29 cellular contexts compared by ENCODE assay signal in genomic region chr3:153442799-153443487, GRCh38.
DNase-seq lines count a peak whose midpoint lies in the region; ATAC-seq and TF ChIP-seq lines count a peak whose summit lies in the region.
"Had no signal": no experiment of that assay in that cellular context is flagged by ENCODE, and none has a peak within 500 bp of the region (broad histone marks: within the 10 kb centered on the region; RNA-seq: fewer than 3 reads in every experiment).

No MANE protein-coding gene starts in this region.

- H3K36me3 Mint-ChIP-seq in activated CD8-positive, alpha-beta memory T cell treated with anti-CD3 and anti-CD28 coated beads, Interleukin-2, amount 10 ng/mL, durations not matched to agents 7 days and 5 days: no peaks in the 10 kb centered on the region
- no peaks in the 10 kb centered on the region for H3K36me3 Mint-ChIP-seq in activated T-helper 1 cell treated with anti-CD3 and anti-CD28 coated beads, Interleukin-12 subunit alpha, Interleukin-12 subunit beta, Interleukin-2, Interleukin-4 antibody, amounts not matched to agents 30 ng/mL and 10 ng/mL and 1 ng/mL, durations not matched to agents 14 hours and 24 hours and 36 hours (ENCODE audit: low read depth)

- CTCF ChIA-PET in activated CD8-positive, alpha-beta memory T cell treated with anti-CD3 and anti-CD28 coated beads, Interleukin-2, amount 10 ng/mL, durations not matched to agents 7 days and 5 days (lab: Charles Lee): interaction anchor here (0.7 to 1.2 kb wide), 3 partner anchors 278 to 400 kb away, joined by 3 read pairs; no protein-coding TSS in a partner anchor

- H3K36me3 ChIP-seq in parathyroid adenoma (ENCODE audit: control insufficient read depth, insufficient read depth, low read length): no peaks in the 10 kb centered on the region
- no peaks in the 10 kb centered on the region for H3K36me3 ChIP-seq in right atrium auricular region
- H3K36me3 ChIP-seq: breast epithelium, MG63, SJSA1, stomach, thyroid gland had no signal

- intact Hi-C loops in activated T-helper 1 cell treated with anti-CD3 and anti-CD28 coated beads, Interleukin-12 subunit alpha, Interleukin-12 subunit beta, Interleukin-2, Interleukin-4 antibody, amounts not matched to agents 30 ng/mL and 10 ng/mL and 1 ng/mL, durations not matched to agents 14 hours and 24 hours and 36 hours (cut with micrococcal nuclease): no loop called here

- TF ChIP-seq CTCF in parathyroid adenoma (IDR thresholded peaks at IDR 0.05) (no peak), right atrium auricular region (IDR thresholded peaks at IDR 0.05) (no peak)

- no peaks in the 10 kb centered on the region for H3K9me3 Mint-ChIP-seq in activated CD8-positive, alpha-beta memory T cell treated with anti-CD3 and anti-CD28 coated beads, Interleukin-2, amount 10 ng/mL, durations not matched to agents 7 days and 5 days (ENCODE audit: low read depth)
- H3K9me3 Mint-ChIP-seq in activated T-helper 1 cell treated with anti-CD3 and anti-CD28 coated beads, Interleukin-12 subunit alpha, Interleukin-12 subunit beta, Interleukin-2, Interleukin-4 antibody, amounts not matched to agents 30 ng/mL and 10 ng/mL and 1 ng/mL, durations not matched to agents 14 hours and 24 hours and 36 hours: no peaks in the 10 kb centered on the region

- H3K4me3 Mint-ChIP-seq in activated CD8-positive, alpha-beta memory T cell treated with anti-CD3 and anti-CD28 coated beads, Interleukin-2, amount 10 ng/mL, durations not matched to agents 7 days and 5 days: peak overlapping the region; percentile 36
- H3K4me3 Mint-ChIP-seq in activated T-helper 1 cell treated with anti-CD3 and anti-CD28 coated beads, Interleukin-12 subunit alpha, Interleukin-12 subunit beta, Interleukin-2, Interleukin-4 antibody, amounts not matched to agents 30 ng/mL and 10 ng/mL and 1 ng/mL, durations not matched to agents 14 hours and 24 hours and 36 hours: no peak overlapping the region

- peaks cover 11% of the 10 kb centered on the region for H3K4me1 Mint-ChIP-seq in activated CD8-positive, alpha-beta memory T cell treated with anti-CD3 and anti-CD28 coated beads, Interleukin-2, amount 10 ng/mL, durations not matched to agents 7 days and 5 days
- peaks cover 11% of the 10 kb centered on the region for H3K4me1 Mint-ChIP-seq in activated T-helper 1 cell treated with anti-CD3 and anti-CD28 coated beads, Interleukin-12 subunit alpha, Interleukin-12 subunit beta, Interleukin-2, Interleukin-4 antibody, amounts not matched to agents 30 ng/mL and 10 ng/mL and 1 ng/mL, durations not matched to agents 14 hours and 24 hours and 36 hours (ENCODE audit: low read depth)

- no peak overlapping the region for H3K9ac ChIP-seq in parathyroid adenoma

- peak; percentile 16 for ATAC-seq in activated CD8-positive, alpha-beta memory T cell treated with anti-CD3 and anti-CD28 coated beads, Interleukin-2, amount 10 ng/mL, durations not matched to agents 7 days and 5 days
- peak; percentile 60 for ATAC-seq in GM18868 (IDR thresholded peaks at IDR 0.05; ENCODE audit: unreplicated experiment)
- ATAC-seq in HG03571 (IDR thresholded peaks at IDR 0.05; ENCODE audit: unreplicated experiment): no peak
- ATAC-seq in GM21576 (IDR thresholded peaks at IDR 0.05; ENCODE audit: unreplicated experiment): no peak

- H3K4me1 ChIP-seq in parathyroid adenoma: peaks cover 2% of the 10 kb centered on the region
- H3K4me1 ChIP-seq in right atrium auricular region: no peaks in the 10 kb centered on the region
- H3K4me1 ChIP-seq: breast epithelium, SJSA1, stomach, thyroid gland had no signal

- H3K27me3 Mint-ChIP-seq in activated CD8-positive, alpha-beta memory T cell treated with anti-CD3 and anti-CD28 coated beads, Interleukin-2, amount 10 ng/mL, durations not matched to agents 7 days and 5 days: no peaks in the 10 kb centered on the region
- H3K27me3 Mint-ChIP-seq in activated T-helper 1 cell treated with anti-CD3 and anti-CD28 coated beads, Interleukin-12 subunit alpha, Interleukin-12 subunit beta, Interleukin-2, Interleukin-4 antibody, amounts not matched to agents 30 ng/mL and 10 ng/mL and 1 ng/mL, durations not matched to agents 14 hours and 24 hours and 36 hours (ENCODE audit: insufficient read depth): no peaks in the 10 kb centered on the region

- H3K4me2 ChIP-seq in parathyroid adenoma (ENCODE audit: low read length): no peak overlapping the region

- peak overlapping the region; percentile 20 for H2AFZ ChIP-seq in parathyroid adenoma

- H3K27me3 ChIP-seq in parathyroid adenoma (ENCODE audit: control insufficient read depth, insufficient read depth, low read length) (no peaks in the 10 kb centered on the region), right atrium auricular region (no peaks in the 10 kb centered on the region)
- H3K27me3 ChIP-seq: breast epithelium, MG63, SJSA1, stomach, thyroid gland had no signal

- no peaks in the 10 kb centered on the region for H3K9me3 ChIP-seq in parathyroid adenoma (ENCODE audit: control insufficient read depth, low read length)
- no peaks in the 10 kb centered on the region for H3K9me3 ChIP-seq in right atrium auricular region
- H3K9me3 ChIP-seq: breast epithelium, MG63, SJSA1, stomach, thyroid gland had no signal

- no peak overlapping the region for H3K27ac Mint-ChIP-seq in activated CD8-positive, alpha-beta memory T cell treated with anti-CD3 and anti-CD28 coated beads, Interleukin-2, amount 10 ng/mL, durations not matched to agents 7 days and 5 days
- H3K27ac Mint-ChIP-seq in activated T-helper 1 cell treated with anti-CD3 and anti-CD28 coated beads, Interleukin-12 subunit alpha, Interleukin-12 subunit beta, Interleukin-2, Interleukin-4 antibody, amounts not matched to agents 30 ng/mL and 10 ng/mL and 1 ng/mL, durations not matched to agents 14 hours and 24 hours and 36 hours: peak overlapping the region; percentile 5

- H3K4me3 ChIP-seq in parathyroid adenoma (ENCODE audit: low read depth, low read length): no peak overlapping the region
- H3K4me3 ChIP-seq in right atrium auricular region: no peak overlapping the region
- H3K4me3 ChIP-seq: breast epithelium, MG63, SJSA1, stomach, thyroid gland had no signal

- H3K27ac ChIP-seq in parathyroid adenoma (no peak overlapping the region), right atrium auricular region (no peak overlapping the region)
- H3K27ac ChIP-seq: breast epithelium, SJSA1, stomach, thyroid gland had no signal

- no peaks in the 10 kb centered on the region for H3K79me2 ChIP-seq in parathyroid adenoma

- no peak for DNase-seq in activated CD8-positive, alpha-beta memory T cell treated with anti-CD3 and anti-CD28 coated beads, Interleukin-2, amount 10 ng/mL, durations not matched to agents 7 days and 5 days
- DNase-seq in activated CD8-positive, alpha-beta memory T cell treated with anti-CD3 and anti-CD28 coated beads, Interleukin-2, amount 50 U/mL, for 48 hours: no peak
- no peak for DNase-seq in activated T-helper 1 cell treated with anti-CD3 and anti-CD28 coated beads, Interleukin-12 subunit alpha, Interleukin-12 subunit beta, Interleukin-2, Interleukin-4 antibody, amounts not matched to agents 30 ng/mL and 10 ng/mL and 1 ng/mL, durations not matched to agents 14 hours and 24 hours and 36 hours (ENCODE audit: low spot score)
- DNase-seq in right atrium auricular region (ENCODE audit: low spot score): no peak
- DNase-seq: activated effector memory CD4-positive, alpha-beta T cell treated with anti-CD3 and anti-CD28 coated beads, Interleukin-2, amount 50 U/mL, for 16 hours; amygdala; Calu3; DMS79 treated with DMSO at 0.1 percent for 48 hours; effector memory CD4-positive, alpha-beta T cell; erythroblast; GF-D8; H7; KBM-7; kidney; MG63; NCI-H1417; NCI-H2081 treated with DMSO at 0.1 percent for 48 hours; NCI-H774; nucleus accumbens; RPMI8226; stomach; T-helper 1 cell; thyroid gland had no signal

Comparison
In these comparisons a context has a peak if more than half of its experiments do, and no peak if none do; other contexts are left out.
1. ATAC-seq: peak in activated CD8-positive, alpha-beta memory T cell treated with anti-CD3 and anti-CD28 coated beads, Interleukin-2, amount 10 ng/mL, durations not matched to agents 7 days and 5 days (single experiment) and GM18868 (single experiment); none in HG03571 (single experiment) and GM21576 (single experiment).